ENCODE assay signal across 27 cellular contexts in the genomic region with DNA sequence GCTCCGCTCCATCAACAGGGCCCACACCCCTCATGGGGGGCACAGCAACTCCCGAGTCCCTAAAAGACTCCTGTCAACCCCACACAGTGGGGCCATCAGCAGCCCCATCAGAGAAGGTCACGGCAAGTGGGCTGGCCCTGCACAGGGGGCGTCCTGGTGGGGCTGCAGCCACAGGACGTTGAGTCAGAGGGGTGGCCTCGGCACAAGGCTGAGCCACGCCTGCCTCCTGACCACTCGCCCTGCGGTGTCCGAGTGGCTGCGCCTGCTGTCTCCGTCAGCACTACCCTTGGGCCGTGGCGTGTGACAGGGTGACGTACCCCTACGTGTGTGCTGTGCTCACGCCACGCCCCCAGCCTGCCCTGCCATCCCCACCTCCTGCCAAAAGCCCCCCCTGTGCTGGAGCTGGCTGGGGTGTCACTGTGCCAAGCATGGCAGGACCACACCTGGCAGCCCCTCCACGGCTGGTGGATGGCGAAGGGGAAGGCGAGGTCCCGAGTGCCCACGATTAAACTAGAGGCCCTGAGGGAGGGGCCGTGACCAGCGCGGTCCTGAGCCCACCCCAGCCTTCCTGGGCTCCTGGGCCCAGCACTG. TPM values are rescaled to one million over a fixed set of nuclear protein-coding genes. Genes with fewer than 3 reads are reported as not detected.
DNase-seq lines count a peak whose midpoint lies in the region; ATAC-seq, FAIRE-seq and TF ChIP-seq lines count a peak whose summit lies in the region.
"Had no signal": no experiment of that assay in that cellular context is flagged by ENCODE, and none has a peak within 500 bp of the region (broad histone marks: within the 10 kb centered on the region; RNA-seq: fewer than 3 reads in every experiment).

No MANE protein-coding gene starts in this region.

- no peak overlapping the region for H3K4me3 Mint-ChIP-seq in CD8-positive, alpha-beta T cell
- H3K4me3 Mint-ChIP-seq: GM23338, HFFc6 had no signal

- H3K9ac ChIP-seq in kidney (ENCODE audit: low read length in 2 of 2), result no peak overlapping the region

- in situ Hi-C loops in transverse colon (cut with MboI; ENCODE audit: low pct_ligation_motif_present in 1 of 4, low pct_unique_long_range_greater_than_20kb in 1 of 4, low sequenced_read_pairs in 3 of 4), result no loop called here

- DNase-seq in heart left ventricle, result peak in 3 of 5 donors; percentile 3 to 58 (median 19)
- DNase-seq in left ventricle myocardium superior, result no peak
- peak; percentile 69 for DNase-seq in kidney
- peak; percentile 9 to 56 for DNase-seq in psoas muscle
- DNase-seq in transverse colon, result peak; percentile 4
- DNase-seq in CD8-positive, alpha-beta T cell, result no peak
- DNase-seq: HFFc6, KBM-7, MG63, NCI-H1105 treated with DMSO at 0.1 percent for 48 hours, NCI-H146, NCI-H1930, NCI-H2107, NCI-H446, NCI-H524 treated with DMSO at 0.1 percent for 48 hours, NCI-H774, PC-9, RPMI8226, SHP77 treated with DMSO at 0.1 percent for 48 hours had no signal

- TF ChIP-seq EP300 in transverse colon (IDR thresholded peaks at IDR 0.05; ENCODE audit: low read depth), result no peak

- POLR2A ChIA-PET in CD8-positive, alpha-beta T cell (lab: Charles Lee), result no interaction called here

- no peaks in the 10 kb centered on the region for H3K36me3 Mint-ChIP-seq in CD8-positive, alpha-beta T cell

- H3K27ac ChIP-seq in heart left ventricle (no peak overlapping the region), kidney (ENCODE audit: low read depth in 2 of 2, low read length in 2 of 2) (no peak overlapping the region), psoas muscle (no peak overlapping the region), transverse colon (no peak overlapping the region)
- no peak overlapping the region for H3K27ac ChIP-seq in CD8-positive, alpha-beta T cell (ENCODE audit: low read depth, low read length)
- H3K27ac ChIP-seq: PC-9 had no signal

- CTCF ChIA-PET in CD8-positive, alpha-beta T cell (lab: Charles Lee), result no interaction called here

- no peaks in the 10 kb centered on the region for H3K9me3 Mint-ChIP-seq in CD8-positive, alpha-beta T cell
- H3K9me3 Mint-ChIP-seq: GM23338, HFFc6 had no signal

- no peak overlapping the region for H3K27ac Mint-ChIP-seq in CD8-positive, alpha-beta T cell
- H3K27ac Mint-ChIP-seq: GM23338, HFFc6 had no signal

- no peak for FAIRE-seq in kidney (lab: Jason Lieb, UNC)

- H3K9me3 ChIP-seq in heart left ventricle (no peaks in the 10 kb centered on the region), kidney (ENCODE audit: control insufficient read depth in 1 of 2, low read length in 2 of 2) (no peaks in the 10 kb centered on the region), psoas muscle (no peaks in the 10 kb centered on the region), transverse colon (no peaks in the 10 kb centered on the region)
- no peaks in the 10 kb centered on the region for H3K9me3 ChIP-seq in CD8-positive, alpha-beta T cell (ENCODE audit: low read length)
- H3K9me3 ChIP-seq: HAP-1, MG63 had no signal

- H3K4me3 ChIP-seq in heart left ventricle, result no peak overlapping the region
- no peak overlapping the region for H3K4me3 ChIP-seq in kidney (ENCODE audit: low read length in 2 of 2)
- H3K4me3 ChIP-seq in psoas muscle, result no peak overlapping the region
- H3K4me3 ChIP-seq in transverse colon, result no peak overlapping the region
- H3K4me3 ChIP-seq in CD8-positive, alpha-beta T cell (ENCODE audit: low read depth, low read length), result no peak overlapping the region
- H3K4me3 ChIP-seq: GM23338, HAP-1, MG63, PC-9 had no signal

- no peaks in the 10 kb centered on the region for H3K4me1 Mint-ChIP-seq in CD8-positive, alpha-beta T cell (ENCODE audit: low read depth)

- H3K27me3 Mint-ChIP-seq in CD8-positive, alpha-beta T cell (ENCODE audit: low read depth), result peaks cover 18% of the 10 kb centered on the region

- no peaks in the 10 kb centered on the region for H3K36me3 ChIP-seq in heart left ventricle
- no peaks in the 10 kb centered on the region for H3K36me3 ChIP-seq in kidney (ENCODE audit: control insufficient read depth in 1 of 2, insufficient read depth in 2 of 2, low read length in 2 of 2)
- no peaks in the 10 kb centered on the region for H3K36me3 ChIP-seq in psoas muscle (ENCODE audit: insufficient read depth in 1 of 2, low read depth in 1 of 2)
- no peaks in the 10 kb centered on the region for H3K36me3 ChIP-seq in transverse colon
- H3K36me3 ChIP-seq in CD8-positive, alpha-beta T cell (ENCODE audit: insufficient read depth, low read length), result no peaks in the 10 kb centered on the region
- H3K36me3 ChIP-seq: HAP-1, MG63 had no signal

- H3K27me3 ChIP-seq in heart left ventricle (peaks cover 0 to 55% (median 11%) of the 10 kb centered on the region in 9 donors), psoas muscle (ENCODE audit: insufficient read depth in 3 of 3, low read length in 2 of 3) (no peaks in the 10 kb centered on the region), transverse colon (peaks cover 5% of the 10 kb centered on the region)
- no peaks in the 10 kb centered on the region for H3K27me3 ChIP-seq in CD8-positive, alpha-beta T cell (ENCODE audit: insufficient read depth, low read length)

- H3K4me1 ChIP-seq in heart left ventricle, result no peaks in the 10 kb centered on the region
- no peaks in the 10 kb centered on the region for H3K4me1 ChIP-seq in kidney (ENCODE audit: control insufficient read depth in 1 of 2, insufficient read depth in 1 of 2, low read depth in 1 of 2, low read length in 2 of 2)
- H3K4me1 ChIP-seq in psoas muscle, result no peaks in the 10 kb centered on the region
- no peaks in the 10 kb centered on the region for H3K4me1 ChIP-seq in transverse colon
- H3K4me1 ChIP-seq in CD8-positive, alpha-beta T cell (ENCODE audit: insufficient read depth, low read length), result no peaks in the 10 kb centered on the region
- H3K4me1 ChIP-seq: HAP-1 had no signal

- TF ChIP-seq CTCF in heart left ventricle (IDR thresholded peaks at IDR 0.05) (no peak), kidney (IDR thresholded peaks at IDR 0.05; ENCODE audit: borderline replicate concordance, extremely low read depth, insufficient read depth) (no peak), psoas muscle (IDR thresholded peaks at IDR 0.05) (no peak), transverse colon (IDR thresholded peaks at IDR 0.05) (no peak)
- no peak for TF ChIP-seq CTCF in CD8-positive, alpha-beta T cell (IDR thresholded peaks at IDR 0.05)

- intact Hi-C loops in heart left ventricle (cut with DNase I), result no loop called here
- intact Hi-C loops in left ventricle myocardium superior (cut with micrococcal nuclease), result no loop called here
- intact Hi-C loops in kidney (cut with DNase I), result no loop called here
- intact Hi-C loops in psoas muscle (cut with DNase I), result no loop called here
- intact Hi-C loops in transverse colon (cut with DNase I; ENCODE audit: low total_unique reads), result no loop called here
- intact Hi-C loops in CD8-positive, alpha-beta T cell (cut with DNase I, micrococcal nuclease), result no loop called here

- WGBS in heart left ventricle, 4 donors, result 81 to 89% (median 85%) methylated on average over 18 to 26 of the region's 26 CpGs
- 78 to 88% (median 81%) methylated on average over 26 of the region's 26 CpGs for WGBS in psoas muscle, 3 donors
- 81% methylated on average over 24 of the region's 26 CpGs; no CpG with 5 or more reads in 1 of the 2 donors for WGBS in transverse colon (ENCODE audit: low coverage in 1 of 2), 2 donors

- ATAC-seq in heart left ventricle, result no peak
- ATAC-seq in left ventricle myocardium superior, result no peak
- no peak for ATAC-seq in psoas muscle
- ATAC-seq in GM21447 (IDR thresholded peaks at IDR 0.05; ENCODE audit: unreplicated experiment), result no peak
- ATAC-seq in GM21423 (IDR thresholded peaks at IDR 0.05; ENCODE audit: unreplicated experiment), result no peak
- no peak for ATAC-seq in CD8-positive, alpha-beta T cell
- ATAC-seq: GM23338 had no signal

- TF ChIP-seq POLR2A in heart left ventricle (IDR thresholded peaks at IDR 0.05), result no peak
- no peak for TF ChIP-seq POLR2A in transverse colon (IDR thresholded peaks at IDR 0.05)

RNA-seq across cellular contexts. Expression of gene NKX6-2, which starts 26.0 kb away (rescaled TPM):
- total RNA-seq in heart left ventricle, result not detected
- under 1 TPM; 0.03 to 0.27 TPM for polyA plus RNA-seq in heart left ventricle
- total RNA-seq in left ventricle myocardium superior, result not detected
- total RNA-seq in kidney, result 2.5 TPM
- polyA plus RNA-seq in kidney (ENCODE audit: insufficient read depth, low read depth, low replicate concordance), result not detected
- total RNA-seq in psoas muscle, result not detected
- not detected for polyA plus RNA-seq in psoas muscle
- not detected for total RNA-seq in transverse colon
- total RNA-seq in CD8-positive, alpha-beta T cell, result not detected
- total RNA-seq: A172, HFFc6, HT1080, LHCN-M2, PC-9 had no signal
- polyA plus RNA-seq: BJ had no signal

Comparison
In these comparisons a context has a peak if more than half of its experiments do, and no peak if none do; other contexts are left out.
1. DNase-seq: peak in heart left ventricle (3 of 5), kidney (single experiment), psoas muscle (2 of 2) and transverse colon (single experiment); none in left ventricle myocardium superior (single experiment) and CD8-positive, alpha-beta T cell (0 of 7).